13 cellular contexts compared by ENCODE assay signal in genomic region chr9:121272401-121272948, GRCh38. TPM values are rescaled to one million over a fixed set of nuclear protein-coding genes. Genes with fewer than 3 reads are reported as not detected.
DNase-seq lines count a peak whose midpoint lies in the region; ATAC-seq and TF ChIP-seq lines count a peak whose summit lies in the region.
"Had no signal": no experiment of that assay in that cellular context is flagged by ENCODE, and none has a peak within 500 bp of the region (broad histone marks: within the 10 kb centered on the region; RNA-seq: fewer than 3 reads in every experiment).

No MANE protein-coding gene starts in this region.

- H3K4me1 ChIP-seq in heart left ventricle (peaks cover 2 to 88% (median 57%) of the 10 kb centered on the region in 12 donors), fibroblast of lung (ENCODE audit: control insufficient read depth, extremely low read depth, insufficient read depth, low read length) (peaks cover 34% of the 10 kb centered on the region), vagina (peaks cover 90% of the 10 kb centered on the region)

- ATAC-seq in heart left ventricle, result no peak
- no peak for ATAC-seq in left ventricle myocardium superior
- no peak for ATAC-seq in GM21786 (IDR thresholded peaks at IDR 0.05; ENCODE audit: unreplicated experiment)
- ATAC-seq: esophagus mucosa had no signal

- WGBS in heart left ventricle, 4 donors, result 72 to 89% (median 82%) methylated on average over 6 of the region's 6 CpGs

- DNase-seq in heart left ventricle, result no peak
- DNase-seq in left ventricle myocardium superior, result no peak
- DNase-seq in fibroblast of lung (ENCODE audit: low read depth in 2 of 2), result no peak
- DNase-seq in pons (ENCODE audit: low spot score), result peak; percentile 8
- no peak for DNase-seq in vagina (ENCODE audit: extremely low spot score in 2 of 2)
- no peak for DNase-seq in GOT3 (lab: John Stamatoyannopoulos, UW)
- no peak for DNase-seq in SIG-M5 treated with dmso at 0.1 percent for 504 hours (lab: John Stamatoyannopoulos, UW; ENCODE audit: unreplicated experiment)
- DNase-seq: central memory CD4-positive, alpha-beta T cell; NCI-H187; stimulated activated CD4-positive, alpha-beta T cell treated with anti-CD3 and anti-CD28 coated beads, Interleukin-4, amount 100 ng/mL, for 4 hours had no signal

- peak overlapping the region; percentile 86 for H3K4me2 ChIP-seq in fibroblast of lung (ENCODE audit: extremely low read depth, insufficient read depth, low read length)
- H3K4me2 ChIP-seq: neural progenitor cell had no signal

- H4K20me1 ChIP-seq in fibroblast of lung (ENCODE audit: control insufficient read depth, extremely low read depth, insufficient read depth, low read length), result no peaks in the 10 kb centered on the region

- intact Hi-C loops in heart left ventricle (cut with DNase I) (loop anchor here in 1 of 10 donors (10.0 kb wide), 1 partner anchor 48 kb away; no protein-coding TSS in a partner anchor), left ventricle myocardium superior (cut with micrococcal nuclease) (no loop called here), vagina (cut with DNase I) (no loop called here)

- H3K4me3 ChIP-seq in heart left ventricle (peak overlapping the region in 5 of 12 donors; percentile 3 to 20 (median 11)), fibroblast of lung (replicated peaks in 1 of 4; ENCODE audit: control extremely low read depth in 1 of 4, insufficient read depth in 1 of 4, low read depth in 3 of 4, low read length in 4 of 4) (peak overlapping the region in 2 of 4 experiments; percentile 4 to 98), vagina (peak overlapping the region in 1 of 2 donors; percentile 20)
- H3K4me3 ChIP-seq: neural progenitor cell had no signal

- no peak overlapping the region for H3K9ac ChIP-seq in fibroblast of lung (ENCODE audit: insufficient read depth, low read length)
- H3K9ac ChIP-seq: neural progenitor cell had no signal

- peaks cover 76% of the 10 kb centered on the region for H3K79me2 ChIP-seq in fibroblast of lung (ENCODE audit: control insufficient read depth, insufficient read depth, low read length)

- peaks cover 0 to 7% (median 0%) of the 10 kb centered on the region in 9 donors for H3K36me3 ChIP-seq in heart left ventricle
- H3K36me3 ChIP-seq in fibroblast of lung (ENCODE audit: control insufficient read depth, insufficient read depth, low read length), result no peaks in the 10 kb centered on the region
- H3K36me3 ChIP-seq in vagina, result no peaks in the 10 kb centered on the region
- H3K36me3 ChIP-seq: neural progenitor cell had no signal

- no peaks in the 10 kb centered on the region for H3K9me3 ChIP-seq in heart left ventricle
- H3K9me3 ChIP-seq in fibroblast of lung (ENCODE audit: control insufficient read depth, insufficient read depth, low read depth, low read length), result no peaks in the 10 kb centered on the region
- H3K9me3 ChIP-seq in vagina, result no peaks in the 10 kb centered on the region

- H3K27ac ChIP-seq in heart left ventricle (peak overlapping the region; percentile 34 to 96 (median 82)), fibroblast of lung (ENCODE audit: insufficient read depth, low read length) (peak overlapping the region; percentile 53), vagina (peak overlapping the region; percentile 97)
- H3K27ac ChIP-seq: neural progenitor cell had no signal

- no peak for TF ChIP-seq CTCF in heart left ventricle (IDR thresholded peaks at IDR 0.05)
- TF ChIP-seq CTCF in fibroblast of lung (conservative IDR thresholded peaks at IDR 0.05 in 1 of 2, IDR thresholded peaks at IDR 0.05 in 1 of 2; ENCODE audit: low read depth in 1 of 2, low read length in 2 of 2), result no peak
- no peak for TF ChIP-seq CTCF in vagina (IDR thresholded peaks at IDR 0.05)

- H3K27me3 ChIP-seq in heart left ventricle, result no peaks in the 10 kb centered on the region
- H3K27me3 ChIP-seq in fibroblast of lung (ENCODE audit: control insufficient read depth, insufficient read depth, low read length), result no peaks in the 10 kb centered on the region
- H3K27me3 ChIP-seq in vagina, result no peaks in the 10 kb centered on the region

- no peak overlapping the region for H2AFZ ChIP-seq in fibroblast of lung (ENCODE audit: low read length)
- H2AFZ ChIP-seq: neural progenitor cell had no signal

- TF ChIP-seq POLR2A in heart left ventricle (IDR thresholded peaks at IDR 0.05) (no peak), vagina (IDR thresholded peaks at IDR 0.05) (no peak)

RNA-seq across cellular contexts. Expression of gene GSN, which starts 4.5 kb away (rescaled TPM):
- total RNA-seq in heart left ventricle (1,000 to 10,000 TPM in 2 of 9 donors, 100 to 1,000 TPM in 7; 422 to 2,088 (median 703) TPM), left ventricle myocardium superior (717 TPM), fibroblast of lung (326 and 588 TPM in 2 replicates), vagina (2,053 TPM)
- polyA plus RNA-seq in heart left ventricle (100 to 1,000 TPM; 379 to 481 TPM), fibroblast of lung (388 and 432 TPM in 2 replicates)
- 328 and 371 TPM in 2 replicates for polyA plus RNA-seq in fibroblast of lung (2012)
- polyA minus RNA-seq in fibroblast of lung (ENCODE audit: low replicate concordance), result 613 and 774 TPM in 2 replicates
